Comparison of ENCODE assay signal across 19 cellular contexts in genomic region chr14:104692939-104693315, GRCh38. TPM values are rescaled to one million over a fixed set of nuclear protein-coding genes. Genes with fewer than 3 reads are reported as not detected.
A peak's percentile ranks its signal among the peaks of the same experiment; 100 is the strongest.
DNase-seq lines count a peak whose midpoint lies in the region; ATAC-seq and TF ChIP-seq lines count a peak whose summit lies in the region.
"Had no signal": no experiment of that assay in that cellular context is flagged by ENCODE, and none has a peak within 500 bp of the region (broad histone marks: within the 10 kb centered on the region; RNA-seq: fewer than 3 reads in every experiment).

No MANE protein-coding gene starts in this region.

- H3K9me3 Mint-ChIP-seq in T-cell, result no peaks in the 10 kb centered on the region
- H3K9me3 Mint-ChIP-seq: GM23338 had no signal

- no peaks in the 10 kb centered on the region for H3K27me3 ChIP-seq in right cardiac atrium (ENCODE audit: control insufficient read depth, insufficient read depth)
- H3K27me3 ChIP-seq in right atrium auricular region, result no peaks in the 10 kb centered on the region
- H3K27me3 ChIP-seq in layer of hippocampus (ENCODE audit: control insufficient read depth, insufficient read depth, low read length), result no peaks in the 10 kb centered on the region
- no peaks in the 10 kb centered on the region for H3K27me3 ChIP-seq in tibial artery

- CTCF ChIA-PET in T-cell (lab: Charles Lee), result no interaction called here

- POLR2A ChIA-PET in T-cell (lab: Charles Lee), result no interaction called here

- DNase-seq in right cardiac atrium (peak in 2 of 3 donors; percentile 43 to 47), right atrium auricular region (ENCODE audit: low spot score) (no peak), T-cell (no peak), tibial artery (no peak), AG08396 (ENCODE audit: low spot score) (no peak)
- DNase-seq: activated CD4-positive, alpha-beta T cell treated with anti-CD3 and anti-CD28 coated beads, Interleukin-2, amount 50 U/mL, for 4 hours; amniotic stem cell; cerebellar nuclear complex; DMS153; left colon; NCI-H2081; NCI-H524; occipital lobe; stimulated activated CD4-positive, alpha-beta T cell treated with anti-CD3 and anti-CD28 coated beads, Interleukin-2, amount 100 ng/mL, for 48 hours had no signal

- WGBS in right cardiac atrium, result 73% methylated on average over 5 of the region's 5 CpGs

- H3K27ac ChIP-seq in right cardiac atrium (ENCODE audit: low read length) (no peak overlapping the region), right atrium auricular region (no peak overlapping the region), layer of hippocampus (ENCODE audit: low read depth, low read length) (peak overlapping the region; percentile 97), tibial artery (peak overlapping the region; percentile 88 to 93)
- H3K27ac ChIP-seq: SK-N-MC had no signal

- H3K4me3 Mint-ChIP-seq in T-cell, result no peak overlapping the region
- H3K4me3 Mint-ChIP-seq: GM23338 had no signal

- ATAC-seq in right cardiac atrium, result no peak
- ATAC-seq in T-cell (replicated peaks in 1 of 4), result no peak
- ATAC-seq in GM21529 (IDR thresholded peaks at IDR 0.05; ENCODE audit: unreplicated experiment), result no peak
- no peak for ATAC-seq in GM21825 (IDR thresholded peaks at IDR 0.05; ENCODE audit: unreplicated experiment)
- ATAC-seq: GM23338, left colon had no signal

- peaks cover 4% of the 10 kb centered on the region for H3K36me3 Mint-ChIP-seq in T-cell

- no peaks in the 10 kb centered on the region for H3K36me3 ChIP-seq in right atrium auricular region
- peaks cover 0 to 15% (median 10%) of the 10 kb centered on the region in 3 donors for H3K36me3 ChIP-seq in tibial artery

- H3K4me3 ChIP-seq in right cardiac atrium (ENCODE audit: low read length) (no peak overlapping the region), right atrium auricular region (no peak overlapping the region), tibial artery (no peak overlapping the region)
- H3K4me3 ChIP-seq: GM23338, SK-N-MC had no signal

- peak overlapping the region; percentile 76 to 86 for H3K27ac Mint-ChIP-seq in T-cell
- H3K27ac Mint-ChIP-seq: GM23338 had no signal

- peaks cover 22% of the 10 kb centered on the region for H3K4me1 ChIP-seq in right cardiac atrium (ENCODE audit: control insufficient read depth, insufficient read depth, low read length)
- peaks cover 0 to 94% of the 10 kb centered on the region in 2 donors for H3K4me1 ChIP-seq in right atrium auricular region
- peaks cover 21 to 93% (median 89%) of the 10 kb centered on the region in 4 donors for H3K4me1 ChIP-seq in tibial artery

- H3K4me1 Mint-ChIP-seq in T-cell, result peaks cover 47 to 66% (median 52%) of the 10 kb centered on the region in 3 donors

- no peaks in the 10 kb centered on the region for H3K27me3 Mint-ChIP-seq in T-cell

- no peak for TF ChIP-seq CTCF in right atrium auricular region (IDR thresholded peaks at IDR 0.05)
- TF ChIP-seq CTCF in tibial artery (IDR thresholded peaks at IDR 0.05), result no peak

- no peaks in the 10 kb centered on the region for H3K9me3 ChIP-seq in right cardiac atrium (ENCODE audit: control insufficient read depth, low read length)
- no peaks in the 10 kb centered on the region for H3K9me3 ChIP-seq in right atrium auricular region
- H3K9me3 ChIP-seq in tibial artery, result no peaks in the 10 kb centered on the region

- intact Hi-C loops in right cardiac atrium (cut with DNase I) (no loop called here), tibial artery (cut with DNase I; ENCODE audit: low total_unique reads) (no loop called here)

RNA-seq across cellular contexts. Expression of gene INF2, which starts 3.5 kb away (rescaled TPM):
- total RNA-seq in right cardiac atrium (10 to 100 TPM; 36.2 to 46.4 (median 42.3) TPM), right atrium auricular region (10 to 100 TPM; 21.9 to 43.5 TPM), T-cell (100 to 1,000 TPM in 2 of 5 donors, 10 to 100 TPM in 3; 72.7 to 128 (median 83.7) TPM)
- 36.6 TPM for polyA plus RNA-seq in right cardiac atrium

RNA-seq across cellular contexts. Expression of gene ADSS1, which starts 31.1 kb away (rescaled TPM):
- 100 to 1,000 TPM; 156 to 212 (median 188) TPM for total RNA-seq in right cardiac atrium
- 217 TPM for polyA plus RNA-seq in right cardiac atrium
- total RNA-seq in right atrium auricular region, result 100 to 1,000 TPM; 113 to 158 TPM
- 1 to 10 TPM; 2.4 to 5.7 (median 3.5) TPM for total RNA-seq in T-cell

Comparison
In these comparisons a context has a peak if more than half of its experiments do, and no peak if none do; other contexts are left out.
1. DNase-seq: peak in right cardiac atrium (2 of 3); none in right atrium auricular region (single experiment), T-cell (0 of 34), tibial artery (0 of 2) and AG08396 (single experiment).
2. H3K27ac ChIP-seq: peak in layer of hippocampus (single experiment) and tibial artery (2 of 2); none in right cardiac atrium (single experiment) and right atrium auricular region (0 of 2).
3. RNA of gene ADSS1, which starts 31.1 kb away (total RNA-seq): 156 to 212 TPM in right cardiac atrium and 113 to 158 TPM in right atrium auricular region; 2.4 to 5.7 TPM in T-cell; every median in the first group is over 10 times any median in the second.